Comparison of ENCODE assay signal across 22 cellular contexts in genomic region chrX:154967603-154968002, GRCh38. TPM values are rescaled to one million over a fixed set of nuclear protein-coding genes. Genes with fewer than 3 reads are reported as not detected.
DNase-seq lines count a peak whose midpoint lies in the region; ATAC-seq and TF ChIP-seq lines count a peak whose summit lies in the region.
"Had no signal": no experiment of that assay in that cellular context is flagged by ENCODE, and none has a peak within 500 bp of the region (broad histone marks: within the 10 kb centered on the region; RNA-seq: fewer than 3 reads in every experiment).

No MANE protein-coding gene starts in this region.

- no peak overlapping the region for H3K4me3 ChIP-seq in breast epithelium
- H3K4me3 ChIP-seq: BLaER1, heart right ventricle, left lung, neural progenitor cell had no signal

- H3K4me3 Mint-ChIP-seq in MCF 10A (ENCODE audit: unreplicated experiment), result no peak overlapping the region
- no peak overlapping the region for H3K4me3 Mint-ChIP-seq in activated CD4-positive, alpha-beta memory T cell treated with anti-CD3 and anti-CD28 coated beads for 36 hours
- H3K4me3 Mint-ChIP-seq: effector memory CD8-positive, alpha-beta T cell; neural progenitor cell; type B pancreatic cell had no signal

- H3K4me1 Mint-ChIP-seq in MCF 10A (ENCODE audit: insufficient read depth, unreplicated experiment), result peaks cover 6% of the 10 kb centered on the region
- no peaks in the 10 kb centered on the region for H3K4me1 Mint-ChIP-seq in activated CD4-positive, alpha-beta memory T cell treated with anti-CD3 and anti-CD28 coated beads for 36 hours (ENCODE audit: low read depth)
- H3K4me1 Mint-ChIP-seq: neural progenitor cell had no signal

- peak; percentile 32 for DNase-seq in MCF 10A (ENCODE audit: unreplicated experiment)
- DNase-seq in breast epithelium (ENCODE audit: low spot score in 2 of 2), result no peak
- DNase-seq in SW 1271 (lab: John Stamatoyannopoulos, UW), result peak; percentile 32 to 77
- DNase-seq in foreskin keratinocyte, result peak; percentile 4 to 23
- DNase-seq in posterior cingulate gyrus, result no peak
- DNase-seq in cortex of kidney (lab: John Stamatoyannopoulos, UW), result no peak
- DNase-seq in activated CD4-positive, alpha-beta memory T cell treated with anti-CD3 and anti-CD28 coated beads for 36 hours, result no peak
- no peak for DNase-seq in HuH-7.5 (ENCODE audit: low spot score)
- DNase-seq: 8988T; activated naive CD4-positive, alpha-beta T cell treated with anti-CD3 and anti-CD28 coated beads, Interleukin-2, amount 50 U/mL, for 16 hours; cerebellar nuclear complex; effector memory CD8-positive, alpha-beta T cell; heart right ventricle; Karpas-422; left lung; NCI-H2107; NCI-H524; SHP77; T-helper 1 cell had no signal

- H3K27me3 ChIP-seq in breast epithelium (no peaks in the 10 kb centered on the region), foreskin keratinocyte (no peaks in the 10 kb centered on the region)
- H3K27me3 ChIP-seq: heart right ventricle, left lung, neural progenitor cell had no signal

- H3K9me3 Mint-ChIP-seq in MCF 10A (ENCODE audit: unreplicated experiment), result peaks cover 6% of the 10 kb centered on the region
- no peaks in the 10 kb centered on the region for H3K9me3 Mint-ChIP-seq in activated CD4-positive, alpha-beta memory T cell treated with anti-CD3 and anti-CD28 coated beads for 36 hours
- H3K9me3 Mint-ChIP-seq: effector memory CD8-positive, alpha-beta T cell; type B pancreatic cell had no signal

- ATAC-seq in foreskin keratinocyte, result no peak
- ATAC-seq: effector memory CD8-positive, alpha-beta T cell; heart right ventricle; left lung had no signal

- no peak overlapping the region for H3K27ac Mint-ChIP-seq in MCF 10A (ENCODE audit: low read depth, unreplicated experiment)
- no peak overlapping the region for H3K27ac Mint-ChIP-seq in activated CD4-positive, alpha-beta memory T cell treated with anti-CD3 and anti-CD28 coated beads for 36 hours
- H3K27ac Mint-ChIP-seq: effector memory CD8-positive, alpha-beta T cell; neural progenitor cell; type B pancreatic cell had no signal

- H3K27ac ChIP-seq in breast epithelium, result no peak overlapping the region
- H3K27ac ChIP-seq in foreskin keratinocyte, result no peak overlapping the region
- H3K27ac ChIP-seq: BLaER1, heart right ventricle, left lung, neural progenitor cell had no signal

- peaks cover under 1% of the 10 kb centered on the region for H3K27me3 Mint-ChIP-seq in MCF 10A (ENCODE audit: insufficient read depth, unreplicated experiment)
- H3K27me3 Mint-ChIP-seq in activated CD4-positive, alpha-beta memory T cell treated with anti-CD3 and anti-CD28 coated beads for 36 hours, result peaks cover 1% of the 10 kb centered on the region
- H3K27me3 Mint-ChIP-seq: type B pancreatic cell had no signal

- no peak for TF ChIP-seq CTCF in MCF 10A (IDR thresholded peaks at IDR 0.05; ENCODE audit: unreplicated experiment)
- no peak for TF ChIP-seq CTCF in breast epithelium (IDR thresholded peaks at IDR 0.05)
- no peak for TF ChIP-seq CTCF in foreskin keratinocyte (conservative IDR thresholded peaks at IDR 0.05)

- no peak for TF ChIP-seq POLR2A in breast epithelium (IDR thresholded peaks at IDR 0.05)

- BruUV-seq in MCF 10A (replicated peaks; lab: Mats Ljungman, UMichigan), result no TSS peak

- POLR2A ChIA-PET in MCF 10A (lab: Yijun Ruan, JAX), result no interaction called here
- POLR2A ChIA-PET in activated CD4-positive, alpha-beta memory T cell treated with anti-CD3 and anti-CD28 coated beads for 36 hours (lab: Charles Lee), result no interaction called here

- CTCF ChIA-PET in MCF 10A (lab: Yijun Ruan, JAX), result interaction anchor here (1.0 kb wide), 1 partner anchor 50 kb away, joined by 5 read pairs; no protein-coding TSS in a partner anchor
- CTCF ChIA-PET in activated CD4-positive, alpha-beta memory T cell treated with anti-CD3 and anti-CD28 coated beads for 36 hours (lab: Charles Lee), result no interaction called here

- no peaks in the 10 kb centered on the region for H3K4me1 ChIP-seq in breast epithelium
- no peaks in the 10 kb centered on the region for H3K4me1 ChIP-seq in foreskin keratinocyte
- H3K4me1 ChIP-seq: BLaER1, heart right ventricle, left lung, neural progenitor cell had no signal

- no peaks in the 10 kb centered on the region for H3K9me3 ChIP-seq in breast epithelium
- H3K9me3 ChIP-seq: BLaER1, heart right ventricle, left lung had no signal

- intact Hi-C loops in MCF 10A (cut with micrococcal nuclease) (no loop called here), breast epithelium (cut with DNase I; ENCODE audit: low total_unique reads) (no loop called here), posterior cingulate gyrus (cut with DNase I) (no loop called here)
- intact Hi-C loops in activated CD4-positive, alpha-beta memory T cell treated with anti-CD3 and anti-CD28 coated beads for 36 hours (cut with micrococcal nuclease), result no loop called here

- H3K36me3 Mint-ChIP-seq in MCF 10A (ENCODE audit: insufficient read depth, unreplicated experiment), result no peaks in the 10 kb centered on the region
- H3K36me3 Mint-ChIP-seq in activated CD4-positive, alpha-beta memory T cell treated with anti-CD3 and anti-CD28 coated beads for 36 hours, result no peaks in the 10 kb centered on the region
- H3K36me3 Mint-ChIP-seq: neural progenitor cell, type B pancreatic cell had no signal

- no peaks in the 10 kb centered on the region for H3K36me3 ChIP-seq in breast epithelium
- H3K36me3 ChIP-seq: BLaER1, left lung, neural progenitor cell had no signal

RNA-seq across cellular contexts. Expression of gene F8, which starts 54.9 kb away (rescaled TPM):
- total RNA-seq in MCF 10A (2022) (5.3 and 6.1 TPM in 2 replicates), breast epithelium (10 to 100 TPM; 14.6 to 30.2 (median 16.1) TPM), foreskin keratinocyte (0.71 and 1.2 TPM in 2 replicates)
- 0.61 and 0.78 TPM in 2 replicates for polyA plus RNA-seq in foreskin keratinocyte
- total RNA-seq in activated CD4-positive, alpha-beta memory T cell treated with anti-CD3 and anti-CD28 coated beads for 36 hours, result 1 to 10 TPM; 7.5 to 8.9 TPM

RNA-seq across cellular contexts. Expression of gene FUNDC2, which starts 59.0 kb away (rescaled TPM):
- total RNA-seq in MCF 10A (2022), result 54.8 and 70.2 TPM in 2 replicates
- 10 to 100 TPM; 76.7 to 99.0 (median 81.0) TPM for total RNA-seq in breast epithelium
- total RNA-seq in foreskin keratinocyte, result 60.3 and 63.5 TPM in 2 replicates
- polyA plus RNA-seq in foreskin keratinocyte, result 83.8 and 84.2 TPM in 2 replicates
- 10 to 100 TPM; 95.1 to 95.9 TPM for total RNA-seq in activated CD4-positive, alpha-beta memory T cell treated with anti-CD3 and anti-CD28 coated beads for 36 hours

Comparison
In these comparisons a context has a peak if more than half of its experiments do, and no peak if none do; other contexts are left out.
1. DNase-seq: peak in MCF 10A (single experiment), SW 1271 (2 of 2) and foreskin keratinocyte (2 of 2); none in breast epithelium (0 of 2), posterior cingulate gyrus (0 of 10), cortex of kidney (single experiment), activated CD4-positive, alpha-beta memory T cell treated with anti-CD3 and anti-CD28 coated beads for 36 hours (single experiment) and HuH-7.5 (single experiment).